Comparison of ENCODE assay signal across 1 cellular context in the genomic region with DNA sequence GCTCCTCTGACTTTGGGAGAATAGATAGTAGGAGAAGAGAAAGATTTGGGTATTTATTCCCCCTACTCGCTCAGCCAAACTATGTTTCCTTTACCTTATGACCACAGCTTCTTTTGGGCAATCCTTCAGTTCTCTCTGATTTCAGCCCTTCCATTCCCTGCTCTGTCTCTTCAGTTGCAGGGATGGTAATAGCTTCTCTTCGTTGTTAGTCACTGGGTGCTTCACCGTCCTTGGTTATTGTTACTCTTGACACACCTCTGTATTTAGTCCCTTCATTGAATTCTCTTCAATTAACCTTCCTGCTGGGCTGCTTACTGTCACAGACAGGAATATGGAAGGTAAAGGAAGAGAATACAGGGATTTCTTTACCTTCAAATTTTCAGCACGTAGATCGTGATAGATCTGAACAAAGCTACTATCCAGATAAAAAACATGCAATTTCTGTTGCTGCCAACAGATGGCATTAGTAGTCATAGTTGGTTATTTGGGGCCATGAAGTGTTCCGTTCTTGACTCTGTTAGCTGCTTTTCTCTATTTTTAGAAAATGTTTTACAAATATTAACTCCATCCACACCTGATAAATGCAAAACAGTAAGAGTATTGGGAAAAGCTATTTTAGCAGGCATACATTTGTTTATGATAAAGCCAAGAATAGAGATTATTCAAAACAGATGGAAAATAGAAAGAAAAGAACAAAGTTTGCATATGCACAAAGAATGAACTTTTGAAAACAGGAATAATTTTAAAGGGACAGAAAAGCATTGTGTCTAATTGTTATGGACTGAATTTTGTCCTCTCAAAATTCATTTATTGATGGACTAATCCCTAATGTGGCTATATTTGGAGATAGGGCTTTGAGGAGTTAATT.
TF ChIP-seq lines count a peak whose summit lies in the region.

No MANE protein-coding gene starts in this region.

TF ChIP-seq in HCT116, 20 proteins besides CTCF, POLR2A, EP300 and RAD21 (continued from another document):
- TF ChIP-seq, protein P1, sequence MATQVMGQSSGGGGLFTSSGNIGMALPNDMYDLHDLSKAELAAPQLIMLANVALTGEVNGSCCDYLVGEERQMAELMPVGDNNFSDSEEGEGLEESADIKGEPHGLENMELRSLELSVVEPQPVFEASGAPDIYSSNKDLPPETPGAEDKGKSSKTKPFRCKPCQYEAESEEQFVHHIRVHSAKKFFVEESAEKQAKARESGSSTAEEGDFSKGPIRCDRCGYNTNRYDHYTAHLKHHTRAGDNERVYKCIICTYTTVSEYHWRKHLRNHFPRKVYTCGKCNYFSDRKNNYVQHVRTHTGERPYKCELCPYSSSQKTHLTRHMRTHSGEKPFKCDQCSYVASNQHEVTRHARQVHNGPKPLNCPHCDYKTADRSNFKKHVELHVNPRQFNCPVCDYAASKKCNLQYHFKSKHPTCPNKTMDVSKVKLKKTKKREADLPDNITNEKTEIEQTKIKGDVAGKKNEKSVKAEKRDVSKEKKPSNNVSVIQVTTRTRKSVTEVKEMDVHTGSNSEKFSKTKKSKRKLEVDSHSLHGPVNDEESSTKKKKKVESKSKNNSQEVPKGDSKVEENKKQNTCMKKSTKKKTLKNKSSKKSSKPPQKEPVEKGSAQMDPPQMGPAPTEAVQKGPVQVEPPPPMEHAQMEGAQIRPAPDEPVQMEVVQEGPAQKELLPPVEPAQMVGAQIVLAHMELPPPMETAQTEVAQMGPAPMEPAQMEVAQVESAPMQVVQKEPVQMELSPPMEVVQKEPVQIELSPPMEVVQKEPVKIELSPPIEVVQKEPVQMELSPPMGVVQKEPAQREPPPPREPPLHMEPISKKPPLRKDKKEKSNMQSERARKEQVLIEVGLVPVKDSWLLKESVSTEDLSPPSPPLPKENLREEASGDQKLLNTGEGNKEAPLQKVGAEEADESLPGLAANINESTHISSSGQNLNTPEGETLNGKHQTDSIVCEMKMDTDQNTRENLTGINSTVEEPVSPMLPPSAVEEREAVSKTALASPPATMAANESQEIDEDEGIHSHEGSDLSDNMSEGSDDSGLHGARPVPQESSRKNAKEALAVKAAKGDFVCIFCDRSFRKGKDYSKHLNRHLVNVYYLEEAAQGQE (IDR thresholded peaks at IDR 0.05; ENCODE audit: low read depth): no peak
- TF ChIP-seq SRF (IDR thresholded peaks at IDR 0.05; ENCODE audit: low read depth) (no peak), CEBPB (IDR thresholded peaks at IDR 0.05; ENCODE audit: low read depth) (no peak), CBX3 (IDR thresholded peaks at IDR 0.05; ENCODE audit: low read depth) (no peak), EGR1 (IDR thresholded peaks at IDR 0.05; ENCODE audit: low read depth) (no peak), ELF1 (IDR thresholded peaks at IDR 0.05; ENCODE audit: borderline replicate concordance, low read depth) (no peak), SIN3A (IDR thresholded peaks at IDR 0.05; ENCODE audit: low read depth) (no peak), ZNF274 (IDR thresholded peaks at IDR 0.05; ENCODE audit: low read depth, low read length) (no peak), YY1 (IDR thresholded peaks at IDR 0.05; ENCODE audit: extremely low read depth, insufficient replicate concordance, low read depth, low read length) (no peak)
TF ChIP-seq in HCT116: peak in this region for 0.
